Comparison of ENCODE assay signal across 8 cellular contexts in the genomic region with DNA sequence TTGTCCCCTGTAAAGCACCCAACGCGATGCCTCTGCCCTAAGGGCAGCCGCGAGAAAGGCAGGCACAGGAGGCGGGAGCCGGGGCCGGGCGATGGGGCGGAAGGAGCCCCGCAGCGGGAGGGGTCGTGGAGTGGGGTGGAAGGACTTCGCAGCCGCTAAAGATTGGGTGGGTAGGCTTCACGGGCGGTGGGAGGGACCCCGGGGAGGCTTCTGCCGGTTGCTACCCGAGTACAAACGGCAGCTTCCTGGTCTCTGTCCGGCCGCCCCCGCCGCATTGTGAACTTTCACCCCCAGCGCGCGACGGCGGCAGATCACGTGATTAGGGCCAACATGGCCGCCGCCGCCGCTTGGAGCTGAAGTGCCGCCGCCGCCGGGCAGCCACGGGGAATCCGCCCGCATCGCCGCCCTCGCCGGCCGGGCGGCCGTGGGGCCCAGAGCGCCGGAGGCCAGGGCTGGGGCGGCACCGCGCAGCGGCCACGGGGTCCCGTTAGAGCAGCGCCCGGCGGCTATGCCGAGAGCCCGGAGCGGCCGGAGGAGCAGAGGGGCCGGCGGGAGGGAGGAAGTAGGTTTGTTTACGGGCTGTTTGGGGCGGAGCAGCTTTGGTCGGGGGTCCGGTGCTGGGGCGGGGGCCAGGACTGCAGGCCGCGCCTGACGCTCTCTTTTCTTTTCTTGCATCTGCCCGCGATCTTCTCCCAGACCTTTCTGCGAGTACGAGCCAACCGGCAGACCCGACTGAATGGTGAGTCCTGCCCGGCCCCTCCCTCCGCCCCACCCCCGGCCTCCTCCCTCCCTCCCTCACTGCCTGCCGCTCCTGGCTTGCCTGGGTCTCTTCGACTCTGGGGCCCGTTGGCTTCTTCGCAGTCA. TPM values are rescaled to one million over a fixed set of nuclear protein-coding genes. Genes with fewer than 3 reads are reported as not detected.
DNase-seq lines count a peak whose midpoint lies in the region; ATAC-seq and TF ChIP-seq lines count a peak whose summit lies in the region.

No MANE protein-coding gene starts in this region.

- H3K4me2 ChIP-seq in neuronal stem cell (ENCODE audit: insufficient read depth, low read length, poor library complexity, severe bottlenecking), result peak overlapping the region; percentile 80

- ATAC-seq in GM21825 (IDR thresholded peaks at IDR 0.05; ENCODE audit: unreplicated experiment), result peak; percentile 57
- peak; percentile 63 for ATAC-seq in foreskin keratinocyte

- peak overlapping the region; percentile 97 for H3K18ac ChIP-seq in neuronal stem cell (ENCODE audit: low read length)

- DNase-seq in DMS79 (lab: John Stamatoyannopoulos, UW), result peak; percentile 76
- peak; percentile 58 for DNase-seq in LNCaP clone FGC (ENCODE audit: low read depth)
- peak; percentile 58 to 72 for DNase-seq in SHP77 (lab: John Stamatoyannopoulos, UW)
- DNase-seq in activated gamma-delta T cell treated with anti-CD3 and anti-CD28 coated beads, Interleukin-2, amount 50 U/mL, for 16 hours (ENCODE audit: low read depth), result peak; percentile 83
- peak; percentile 45 to 70 for DNase-seq in foreskin keratinocyte
- DNase-seq in neuronal stem cell (ENCODE audit: low spot score), result peak; percentile 80
- DNase-seq in stromal cell of bone marrow (ENCODE audit: low read depth), result peak; percentile 69

- H2BK120ac ChIP-seq in neuronal stem cell (ENCODE audit: low read depth, low read length), result no peak overlapping the region

- H2AK5ac ChIP-seq in neuronal stem cell (ENCODE audit: low read depth, low read length), result peak overlapping the region; percentile 66

- TF ChIP-seq CTCF in LNCaP clone FGC (IDR thresholded peaks at IDR 0.05; ENCODE audit: control insufficient read depth, extremely low read depth, insufficient read depth) (no peak), foreskin keratinocyte (conservative IDR thresholded peaks at IDR 0.05) (no peak)

- no peak overlapping the region for H3K4ac ChIP-seq in neuronal stem cell (ENCODE audit: low read length)

- H4K8ac ChIP-seq in neuronal stem cell (ENCODE audit: low read depth, low read length), result peak overlapping the region; percentile 83

- no peaks in the 10 kb centered on the region for H3K9me3 ChIP-seq in neuronal stem cell (replicated peaks in 1 of 2; ENCODE audit: control insufficient read depth in 2 of 2, insufficient read depth in 1 of 2, low read depth in 1 of 2, low read length in 2 of 2)

- peak overlapping the region; percentile 64 for H2BK15ac ChIP-seq in neuronal stem cell (ENCODE audit: low read length)

- H3K14ac ChIP-seq in neuronal stem cell (ENCODE audit: low read length), result peak overlapping the region; percentile 44

- WGBS in neuronal stem cell (ENCODE audit: extremely low coverage in 2 of 2, insufficient read length in 2 of 2, insufficient replicate concordance in 1 of 2), 2 donors, result no CpG with 5 or more reads among the region's 86 CpGs

- H3K79me1 ChIP-seq in neuronal stem cell (ENCODE audit: low read depth, low read length), result no peaks in the 10 kb centered on the region

- H3K27me3 ChIP-seq in foreskin keratinocyte, result no peaks in the 10 kb centered on the region
- H3K27me3 ChIP-seq in neuronal stem cell (ENCODE audit: control insufficient read depth in 3 of 3, insufficient read depth in 3 of 3, low read depth in 1 of 3, low read length in 3 of 3), result no peaks in the 10 kb centered on the region

- H2BK12ac ChIP-seq in neuronal stem cell (ENCODE audit: low read length), result no peak overlapping the region

- peak overlapping the region; percentile 94 for H4K91ac ChIP-seq in neuronal stem cell (ENCODE audit: low read depth, low read length, poor library complexity)

- H2AFZ ChIP-seq in neuronal stem cell (ENCODE audit: low read length), result peak overlapping the region; percentile 96

- peaks cover 27 to 84% of the 10 kb centered on the region in 2 donors for H3K36me3 ChIP-seq in neuronal stem cell (replicated peaks in 1 of 2; ENCODE audit: control insufficient read depth in 2 of 2, insufficient read depth in 2 of 2, low read length in 2 of 2)

- H3K9ac ChIP-seq in neuronal stem cell (ENCODE audit: low read depth, low read length, poor library complexity), result peak overlapping the region; percentile 90

- H3K4me3 ChIP-seq in LNCaP clone FGC (ENCODE audit: low read depth, low read length), result peak overlapping the region; percentile 77
- peak overlapping the region; percentile 57 to 90 for H3K4me3 ChIP-seq in neuronal stem cell (ENCODE audit: low read length in 2 of 2)

- H3K27ac ChIP-seq in foreskin keratinocyte (peak overlapping the region; percentile 97), neuronal stem cell (replicated peaks; ENCODE audit: low read length) (peak overlapping the region; percentile 93)

- H2BK5ac ChIP-seq in neuronal stem cell (ENCODE audit: low read length), result peak overlapping the region; percentile 49

- H3K23ac ChIP-seq in neuronal stem cell (ENCODE audit: low read depth, low read length, poor library complexity), result peak overlapping the region; percentile 94

- H3K4me1 ChIP-seq in foreskin keratinocyte (peaks cover 16% of the 10 kb centered on the region), neuronal stem cell (ENCODE audit: control insufficient read depth in 2 of 2, insufficient read depth in 1 of 2, low read depth in 1 of 2, low read length in 2 of 2) (peaks cover 16 to 23% of the 10 kb centered on the region in 2 donors)

RNA-seq across cellular contexts. Expression of gene TMEM53, which starts 42.4 kb away (rescaled TPM):
- total RNA-seq in foreskin keratinocyte, result 5.0 and 6.2 TPM in 2 replicates
- polyA plus RNA-seq in foreskin keratinocyte, result 10.0 and 10.2 TPM in 2 replicates
- polyA plus RNA-seq in neuronal stem cell (2013, experiment 1 of 2), result 11.3 TPM
- polyA plus RNA-seq in neuronal stem cell (2013, experiment 2 of 2), result 11.9 TPM

RNA-seq across cellular contexts. Expression of gene ARMH1, which starts 42.6 kb away (rescaled TPM):
- total RNA-seq in foreskin keratinocyte, result 0.18 TPM in 1 of 2 replicates, not detected in the other
- polyA plus RNA-seq in foreskin keratinocyte, result 0.12 TPM in 1 of 2 replicates, not detected in the other
- polyA plus RNA-seq in neuronal stem cell (2013, experiment 1 of 2), result 7.6 TPM
- polyA plus RNA-seq in neuronal stem cell (2013, experiment 2 of 2), result 7.7 TPM

Comparison
In these comparisons a context has a peak if more than half of its experiments do, and no peak if none do; other contexts are left out.
1. Peak in every context shown above with its lines: DNase-seq, ATAC-seq, H3K4me3 ChIP-seq and H3K27ac ChIP-seq.